ENCODE assay signal across 13 cellular contexts in the genomic region with DNA sequence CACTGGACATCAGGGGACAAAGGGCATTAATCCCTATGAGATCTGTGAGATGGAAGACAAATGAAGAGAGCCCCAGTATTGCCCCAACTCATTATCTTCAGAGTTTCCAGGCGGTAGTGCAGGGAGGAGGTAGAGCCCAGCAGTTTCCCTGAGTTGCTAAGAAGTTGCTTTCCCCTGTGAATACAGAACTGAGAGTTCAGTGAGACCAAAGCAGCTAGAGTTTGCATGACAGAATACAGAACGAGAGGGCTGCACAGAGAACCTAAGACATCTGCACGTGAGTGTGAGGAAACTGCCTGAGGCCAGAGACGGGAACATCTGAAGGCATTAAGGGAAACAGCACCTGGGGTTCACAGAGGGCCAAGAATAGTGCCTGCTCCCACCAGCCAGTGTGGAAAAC. TPM values are rescaled to one million over a fixed set of nuclear protein-coding genes. Genes with fewer than 3 reads are reported as not detected.
A peak's percentile ranks its signal among the peaks of the same experiment; 100 is the strongest.
DNase-seq lines count a peak whose midpoint lies in the region; ATAC-seq and TF ChIP-seq lines count a peak whose summit lies in the region.
"Had no signal": no experiment of that assay in that cellular context is flagged by ENCODE, and none has a peak within 500 bp of the region (broad histone marks: within the 10 kb centered on the region; RNA-seq: fewer than 3 reads in every experiment).

No MANE protein-coding gene starts in this region.

- no peaks in the 10 kb centered on the region for H3K36me3 ChIP-seq in ectodermal cell (ENCODE audit: control insufficient read depth, insufficient read depth, low read length)

- no peaks in the 10 kb centered on the region for H3K9me3 ChIP-seq in ectodermal cell (ENCODE audit: control insufficient read depth, low read length)

- no peaks in the 10 kb centered on the region for H3K36me3 Mint-ChIP-seq in activated CD8-positive, alpha-beta T cell treated with anti-CD3 and anti-CD28 coated beads for 36 hours (ENCODE audit: low read depth)

- H3K4me1 Mint-ChIP-seq in activated CD8-positive, alpha-beta T cell treated with anti-CD3 and anti-CD28 coated beads for 36 hours (ENCODE audit: low read depth), result peaks cover 3% of the 10 kb centered on the region

- no peak overlapping the region for H3K4me3 ChIP-seq in ectodermal cell (ENCODE audit: insufficient read depth, low read depth, low read length)
- H3K4me3 ChIP-seq: smooth muscle cell had no signal

- H3K27ac Mint-ChIP-seq in activated CD8-positive, alpha-beta T cell treated with anti-CD3 and anti-CD28 coated beads for 36 hours, result no peak overlapping the region
- H3K27ac Mint-ChIP-seq: activated T-helper 2 cell treated with anti-CD3 and anti-CD28 coated beads, Interferon-gamma antibody, Interleukin-2, Interleukin-4, amounts not matched to agents 10 μg/mL and 5 μg/mL and 100 μg/mL, durations not matched to agents 14 hours and 24 hours and 36 hours; stimulated activated naive CD8-positive, alpha-beta T cell treated with anti-CD3 and anti-CD28 coated beads, Interleukin-15, Interleukin-2, amounts not matched to agents 100 ng/mL and 50 ng/mL, for 24 hours had no signal

- H3K4me1 ChIP-seq in ectodermal cell (ENCODE audit: control insufficient read depth, insufficient read depth, low read length), result peaks cover 3% of the 10 kb centered on the region

- peaks cover 2% of the 10 kb centered on the region for H3K27me3 Mint-ChIP-seq in activated CD8-positive, alpha-beta T cell treated with anti-CD3 and anti-CD28 coated beads for 36 hours

- ATAC-seq in GM18870 (IDR thresholded peaks at IDR 0.05; ENCODE audit: unreplicated experiment) (peak; percentile 94), GM21529 (IDR thresholded peaks at IDR 0.05; ENCODE audit: unreplicated experiment) (peak; percentile 96), HG03139 (IDR thresholded peaks at IDR 0.05; ENCODE audit: unreplicated experiment) (peak; percentile 91), omental fat pad (ENCODE audit: low FRiP score) (no peak)
- ATAC-seq in activated CD8-positive, alpha-beta T cell treated with anti-CD3 and anti-CD28 coated beads for 36 hours, result no peak

- CTCF ChIA-PET in activated CD8-positive, alpha-beta T cell treated with anti-CD3 and anti-CD28 coated beads for 36 hours (lab: Charles Lee), result no interaction called here

- no peak for TF ChIP-seq POLR2A in erythroblast (IDR thresholded peaks at IDR 0.05; ENCODE audit: low read length)

- H3K9me3 Mint-ChIP-seq in activated CD8-positive, alpha-beta T cell treated with anti-CD3 and anti-CD28 coated beads for 36 hours, result no peaks in the 10 kb centered on the region
- H3K9me3 Mint-ChIP-seq: activated T-helper 2 cell treated with anti-CD3 and anti-CD28 coated beads, Interferon-gamma antibody, Interleukin-2, Interleukin-4, amounts not matched to agents 10 μg/mL and 5 μg/mL and 100 μg/mL, durations not matched to agents 14 hours and 24 hours and 36 hours; stimulated activated naive CD8-positive, alpha-beta T cell treated with anti-CD3 and anti-CD28 coated beads, Interleukin-15, Interleukin-2, amounts not matched to agents 100 ng/mL and 50 ng/mL, for 24 hours had no signal

- 46 to 49% methylated on average over 4 of the region's 4 CpGs for WGBS in ectodermal cell, 2 experiments

- no peak overlapping the region for H3K4me3 Mint-ChIP-seq in activated CD8-positive, alpha-beta T cell treated with anti-CD3 and anti-CD28 coated beads for 36 hours
- H3K4me3 Mint-ChIP-seq: stimulated activated naive CD8-positive, alpha-beta T cell treated with anti-CD3 and anti-CD28 coated beads, Interleukin-15, Interleukin-2, amounts not matched to agents 100 ng/mL and 50 ng/mL, for 24 hours had no signal

- POLR2A ChIA-PET in activated CD8-positive, alpha-beta T cell treated with anti-CD3 and anti-CD28 coated beads for 36 hours (lab: Charles Lee), result interaction anchor here (1.4 kb wide), 1 partner anchor 10 kb away, joined by 4 read pairs; no protein-coding TSS in a partner anchor

- peak overlapping the region; percentile 9 for H3K27ac ChIP-seq in ectodermal cell (ENCODE audit: insufficient read depth, low read depth, low read length, poor library complexity, severe bottlenecking)

- TF ChIP-seq CTCF in omental fat pad (IDR thresholded peaks at IDR 0.05), result no peak
- no peak for TF ChIP-seq CTCF in activated CD8-positive, alpha-beta T cell treated with anti-CD3 and anti-CD28 coated beads for 36 hours (IDR thresholded peaks at IDR 0.05)

- H3K27me3 ChIP-seq in ectodermal cell (ENCODE audit: control insufficient read depth, insufficient read depth, low read length, poor library complexity, severe bottlenecking), result no peaks in the 10 kb centered on the region

- intact Hi-C loops in activated CD8-positive, alpha-beta T cell treated with anti-CD3 and anti-CD28 coated beads for 36 hours (cut with micrococcal nuclease), result no loop called here

- DNase-seq in omental fat pad (ENCODE audit: low spot score) (no peak), erythroblast (lab: John Stamatoyannopoulos, UW) (no peak), NCI-H2196 (lab: John Stamatoyannopoulos, UW; ENCODE audit: unreplicated experiment) (no peak)
- no peak for DNase-seq in activated CD8-positive, alpha-beta T cell treated with anti-CD3 and anti-CD28 coated beads for 36 hours
- DNase-seq: mesenchymal stem cell, NCI-H1930 had no signal

RNA-seq across cellular contexts. Expression of gene PGAP1, which starts 18.1 kb away (rescaled TPM):
- 51.9 TPM for polyA plus RNA-seq in ectodermal cell (2013, experiment 1 of 4)
- 73.9 TPM for polyA plus RNA-seq in ectodermal cell (2013, experiment 2 of 4)
- 51.0 TPM for polyA plus RNA-seq in ectodermal cell (2013, experiment 3 of 4)
- polyA plus RNA-seq in ectodermal cell (2013, experiment 4 of 4), result 58.6 TPM
- 10 to 100 TPM in 2 of 4 donors, 1 to 10 TPM in 2; 7.9 to 87.5 (median 10.8) TPM for total RNA-seq in omental fat pad
- total RNA-seq in activated CD8-positive, alpha-beta T cell treated with anti-CD3 and anti-CD28 coated beads for 36 hours, result 10 to 100 TPM; 17.7 to 19.2 TPM

Comparison
In these comparisons a context has a peak if more than half of its experiments do, and no peak if none do; other contexts are left out.
1. ATAC-seq: peak in GM18870 (single experiment), GM21529 (single experiment) and HG03139 (single experiment); none in omental fat pad (single experiment) and activated CD8-positive, alpha-beta T cell treated with anti-CD3 and anti-CD28 coated beads for 36 hours (single experiment).